Comparison of ENCODE assay signal across 15 cellular contexts in the genomic region with DNA sequence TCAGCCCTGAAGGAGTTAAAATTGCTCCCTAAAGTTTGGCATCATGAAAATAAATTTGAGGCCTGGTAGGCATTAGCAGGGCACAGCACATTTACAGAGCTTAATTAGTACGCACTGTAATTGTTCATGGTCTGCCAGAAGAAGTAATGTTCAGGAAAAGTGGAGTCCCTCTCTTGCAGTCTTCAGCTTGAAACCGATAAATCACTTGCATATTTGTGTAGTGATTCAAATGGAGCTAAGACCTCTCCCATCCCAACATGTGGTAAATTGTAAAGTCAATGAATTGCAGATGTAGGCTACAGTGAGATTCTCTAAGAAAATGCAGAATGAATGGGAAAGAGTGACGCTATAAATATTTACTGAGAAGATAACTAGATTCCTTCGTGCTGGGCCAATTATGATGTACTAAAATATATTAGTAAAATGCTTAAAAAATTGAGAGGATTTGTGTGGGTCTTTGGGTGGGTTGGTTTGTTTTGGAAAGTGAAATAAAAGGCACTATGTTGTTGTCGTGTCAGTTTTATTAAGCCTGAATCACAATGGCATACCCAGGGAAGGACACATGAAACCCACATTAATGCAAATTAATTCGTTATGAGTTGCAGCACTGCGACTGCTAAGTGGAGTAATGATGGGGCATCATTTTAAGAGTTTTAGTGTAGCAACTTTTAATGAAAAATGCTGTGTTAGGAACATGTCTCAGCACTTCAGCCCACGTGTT. TPM values are rescaled to one million over a fixed set of nuclear protein-coding genes. Genes with fewer than 3 reads are reported as not detected.
DNase-seq lines count a peak whose midpoint lies in the region; ATAC-seq, FAIRE-seq and TF ChIP-seq lines count a peak whose summit lies in the region.
"Had no signal": no experiment of that assay in that cellular context is flagged by ENCODE, and none has a peak within 500 bp of the region (broad histone marks: within the 10 kb centered on the region; RNA-seq: fewer than 3 reads in every experiment).

No MANE protein-coding gene starts in this region.

- H3K4me3 Mint-ChIP-seq in brain: peak overlapping the region; percentile 68 to 94 (median 92)
- H3K4me3 Mint-ChIP-seq: activated CD4-positive, alpha-beta T cell treated with anti-CD3 and anti-CD28 coated beads, Interleukin-2, amount 10 ng/mL, durations not matched to agents 24 days and 14 days; activated naive CD8-positive, alpha-beta T cell treated with anti-CD3 and anti-CD28 coated beads, Interleukin-2, amount 50 U/mL, for 24 hours had no signal

- no peaks in the 10 kb centered on the region for H3K36me3 ChIP-seq in kidney epithelial cell (ENCODE audit: control insufficient read depth, insufficient read depth, low read length)

- FAIRE-seq in A549 (lab: Jason Lieb, UNC): peak; percentile 72
- FAIRE-seq: GM12878 had no signal

- no peak for TF ChIP-seq EP300 in A549 (IDR thresholded peaks at IDR 0.05)

- peak in 1 of 2 experiments; percentile 60 for DNase-seq in A549 (ENCODE audit: low read depth in 1 of 2, low spot score in 1 of 2)
- DNase-seq in HFF-Myc (ENCODE audit: extremely low read depth, low read depth): peak; percentile 90
- peak; percentile 85 for DNase-seq in kidney epithelial cell (ENCODE audit: low read depth)
- DNase-seq in cortex of kidney (lab: John Stamatoyannopoulos, UW): no peak
- no peak for DNase-seq in NCI-H2171 (lab: John Stamatoyannopoulos, UW)
- no peak for DNase-seq in MV-4-11 (lab: John Stamatoyannopoulos, UW)
- DNase-seq: activated CD4-positive, alpha-beta T cell treated with anti-CD3 and anti-CD28 coated beads, Interleukin-2, amount 10 ng/mL, durations not matched to agents 24 days and 14 days; activated naive CD8-positive, alpha-beta T cell treated with anti-CD3 and anti-CD28 coated beads, Interleukin-2, amount 50 U/mL, for 24 hours; BE2C; NCI-H1694 treated with DMSO at 0.1 percent for 48 hours; RPMI8226; stimulated activated CD4-positive, alpha-beta T cell treated with anti-CD3 and anti-CD28 coated beads, Interleukin-2, amount 100 ng/mL, for 24 hours had no signal

- H3K4me1 Mint-ChIP-seq in brain: peaks cover 93% of the 10 kb centered on the region
- H3K4me1 Mint-ChIP-seq: activated CD4-positive, alpha-beta T cell treated with anti-CD3 and anti-CD28 coated beads, Interleukin-2, amount 10 ng/mL, durations not matched to agents 24 days and 14 days had no signal

- TF ChIP-seq CTCF in A549 (IDR thresholded peaks at IDR 0.05): no peak
- TF ChIP-seq CTCF in HFF-Myc (IDR thresholded peaks at IDR 0.05; ENCODE audit: low read depth, low read length, missing control alignments): no peak
- TF ChIP-seq CTCF in brain (conservative IDR thresholded peaks at IDR 0.05): no peak
- TF ChIP-seq CTCF in kidney epithelial cell (IDR thresholded peaks at IDR 0.05; ENCODE audit: insufficient read depth, low read length, poor library complexity, severe bottlenecking): no peak

- peak in 1 of 2 experiments; percentile 60; a peak in 3 of 6 replicates for ATAC-seq in A549
- ATAC-seq in HG03039 (IDR thresholded peaks at IDR 0.05; ENCODE audit: unreplicated experiment): no peak
- ATAC-seq: GM12878 had no signal

- peak overlapping the region; percentile 88 to 98 for H3K27ac ChIP-seq in A549

- 11% methylated on average over 8 of the region's 8 CpGs for WGBS in A549 (ENCODE audit: missing lambda C conversion rate)

- peaks cover 5% of the 10 kb centered on the region for H3K36me3 Mint-ChIP-seq in brain

- no peaks in the 10 kb centered on the region for H3K9me3 Mint-ChIP-seq in brain
- H3K9me3 Mint-ChIP-seq: activated CD4-positive, alpha-beta T cell treated with anti-CD3 and anti-CD28 coated beads, Interleukin-2, amount 10 ng/mL, durations not matched to agents 24 days and 14 days; activated naive CD8-positive, alpha-beta T cell treated with anti-CD3 and anti-CD28 coated beads, Interleukin-2, amount 50 U/mL, for 24 hours had no signal

- H3K27me3 Mint-ChIP-seq in brain: peaks cover 26% of the 10 kb centered on the region

- POLR2A ChIA-PET in A549 (lab: Yijun Ruan, JAX): interaction anchor here (2.2 to 3.0 kb wide), 2 partner anchors 8 to 115 kb away, joined by 14 to 25 read pairs; partner anchors contain the start of gene TCF7L2

- H3K4me3 ChIP-seq in A549: peak overlapping the region; percentile 20
- peak overlapping the region; percentile 26 for H3K4me3 ChIP-seq in HFF-Myc (replicated peaks; ENCODE audit: low read depth, low read length)
- H3K4me3 ChIP-seq in kidney epithelial cell (ENCODE audit: low read depth, low read length): no peak overlapping the region
- H3K4me3 ChIP-seq: GM12878 had no signal

- H3K27me3 ChIP-seq in kidney epithelial cell (ENCODE audit: control insufficient read depth, insufficient read depth, low read length): no peaks in the 10 kb centered on the region
- H3K27me3 ChIP-seq: BE2C had no signal

- no peak for TF ChIP-seq RAD21 in A549 (conservative IDR thresholded peaks at IDR 0.05 in 1 of 2, IDR thresholded peaks at IDR 0.05 in 1 of 2)

- H3K4me1 ChIP-seq in A549: peaks cover 86% of the 10 kb centered on the region

- peak overlapping the region; percentile 98 for H3K4me2 ChIP-seq in A549

- no peak for TF ChIP-seq POLR2A in A549 (IDR thresholded peaks at IDR 0.05; ENCODE audit: low read length)

- peak overlapping the region in 3 of 5 experiments; percentile 56 to 98 (median 83) for H3K27ac Mint-ChIP-seq in brain
- H3K27ac Mint-ChIP-seq: activated CD4-positive, alpha-beta T cell treated with anti-CD3 and anti-CD28 coated beads, Interleukin-2, amount 10 ng/mL, durations not matched to agents 24 days and 14 days; activated naive CD8-positive, alpha-beta T cell treated with anti-CD3 and anti-CD28 coated beads, Interleukin-2, amount 50 U/mL, for 24 hours had no signal

- CTCF ChIA-PET in A549 (lab: Yijun Ruan, JAX): interaction anchor here (1.0 to 1.4 kb wide), 4 partner anchors 28 to 393 kb away, joined by 3 to 8 read pairs (median 4); no protein-coding TSS in a partner anchor

- no peaks in the 10 kb centered on the region for H3K9me3 ChIP-seq in A549
- H3K9me3 ChIP-seq: BE2C had no signal

TF ChIP-seq in A549, 52 proteins besides CTCF, POLR2A, EP300 and RAD21:
- 0 out of 2 replicates have a peak, but pooled peaks have one; percentile 37 for TF ChIP-seq HEYL (CRISPR knock-in tag; IDR thresholded peaks at IDR 0.05)
- TF ChIP-seq MAX (IDR thresholded peaks at IDR 0.05): peak; percentile 46; the same call in 1 of the 2 replicates
- TF ChIP-seq ATOH8 (CRISPR knock-in tag; IDR thresholded peaks at IDR 0.05; ENCODE audit: low read depth): no peak
- TF ChIP-seq FOSL2 (IDR thresholded peaks at IDR 0.05): 0 out of 2 replicates have a peak, but pooled peaks have one; percentile 11
- peak; percentile 59 for TF ChIP-seq FOSL2 (CRISPR knock-in tag; IDR thresholded peaks at IDR 0.05)

RNA-seq across cellular contexts. Expression of gene TCF7L2, which starts 8.4 kb away (rescaled TPM):
- 11.3 and 15.8 TPM in 2 replicates for polyA plus RNA-seq in A549 (2011; rRNA removed)
- 25.6 and 26.7 TPM in 2 replicates for polyA plus RNA-seq in A549 (2012; cell fraction: cytosol; rRNA removed)
- 54.2 and 56.7 TPM in 2 replicates for polyA plus RNA-seq in A549 (2012; cell fraction: nucleus; rRNA removed)
- 14.4 to 16.5 TPM (median 14.5 TPM) in 3 replicates for polyA plus RNA-seq in A549 (2017; fragmentation: RNase III; extraction: RNeasy Plus Mini Kit Qiagen cat#74134 plus additional on column Dnase treatment)
- polyA minus RNA-seq in A549 (2011; rRNA and poly(A)+ RNA removed): 30.2 and 36.0 TPM in 2 replicates
- 6.1 TPM for polyA plus RNA-seq in brain (ENCODE audit: insufficient read depth, low read depth, low replicate concordance)
- 3.4 and 13.5 TPM in 2 replicates for total RNA-seq in kidney epithelial cell

Comparison
In these comparisons a context has a peak if more than half of its experiments do, and no peak if none do; other contexts are left out.
1. DNase-seq: peak in HFF-Myc (single experiment) and kidney epithelial cell (single experiment); none in cortex of kidney (single experiment), NCI-H2171 (single experiment) and MV-4-11 (single experiment).